Comparison of ENCODE assay signal across 8 cellular contexts in genomic region chr20:2651772-2652723, GRCh38. TPM values are rescaled to one million over a fixed set of nuclear protein-coding genes. Genes with fewer than 3 reads are reported as not detected.
DNase-seq lines count a peak whose midpoint lies in the region; ATAC-seq, FAIRE-seq and TF ChIP-seq lines count a peak whose summit lies in the region.

Gene NOP56, plus strand, starts transcription at chr20:2652632. Its CDS starts 29 bp downstream, at chr20:2652661.

- peak within 1 kb of the TSS; percentile 93 for H3K27ac Mint-ChIP-seq in central memory CD8-positive, alpha-beta T cell (ENCODE audit: low read depth)

- ATAC-seq in GM19025 (IDR thresholded peaks at IDR 0.05; ENCODE audit: low read depth, unreplicated experiment) (peak; percentile 84), HG03280 (IDR thresholded peaks at IDR 0.05; ENCODE audit: unreplicated experiment) (peak; percentile 84)
- peak; percentile 90 for ATAC-seq in activated CD4-positive, CD25-positive, alpha-beta regulatory T cell treated with anti-CD3 and anti-CD28 coated beads, Interleukin-2, amount 50 U/mL, for 24 hours
- peak; percentile 90 for ATAC-seq in central memory CD8-positive, alpha-beta T cell (replicated peaks; ENCODE audit: extremely low read depth, poor library complexity, severe bottlenecking)

- H3K9me1 ChIP-seq in keratinocyte (ENCODE audit: control insufficient read depth, extremely low read depth, insufficient read depth, low read length) = no peaks in the 10 kb centered on the region

- no peaks in the 10 kb centered on the region for H3K27me3 ChIP-seq in keratinocyte (ENCODE audit: control insufficient read depth, extremely low read depth, insufficient read depth, low read length)

- H3K79me2 ChIP-seq in keratinocyte (ENCODE audit: control insufficient read depth, insufficient read depth, low read length) = peaks cover 64% of the 10 kb centered on the region

- peaks cover 27 to 37% of the 10 kb centered on the region in 2 experiments for H3K36me3 ChIP-seq in keratinocyte (ENCODE audit: control insufficient read depth in 2 of 2, extremely low read depth in 1 of 2, insufficient read depth in 2 of 2, low read length in 2 of 2)

- H3K4me1 ChIP-seq in keratinocyte (ENCODE audit: control insufficient read depth, extremely low read depth, insufficient read depth, low read length) = peaks cover 21% of the 10 kb centered on the region

- H2AFZ ChIP-seq in keratinocyte (ENCODE audit: control insufficient read depth, low read length) = peak within 1 kb of the TSS; percentile 63

- H3K9me3 ChIP-seq in keratinocyte (ENCODE audit: control insufficient read depth, low read depth, low read length) = no peaks in the 10 kb centered on the region

- H3K36me3 Mint-ChIP-seq in central memory CD8-positive, alpha-beta T cell (ENCODE audit: insufficient read depth) = peaks cover 39% of the 10 kb centered on the region

- H3K4me2 ChIP-seq in keratinocyte (ENCODE audit: control insufficient read depth, extremely low read depth, insufficient read depth, low read depth, low read length) = peak within 1 kb of the TSS; percentile 93

- peak within 1 kb of the TSS; percentile 86 for H3K4me3 Mint-ChIP-seq in central memory CD8-positive, alpha-beta T cell

- peak within 1 kb of the TSS; percentile 91 for H3K9ac ChIP-seq in keratinocyte (ENCODE audit: control insufficient read depth, extremely low read depth, insufficient read depth, low read length)

- peak within 1 kb of the TSS; percentile 79 for H3K27ac ChIP-seq in keratinocyte (ENCODE audit: control insufficient read depth, insufficient read depth, low read length)

- dilution Hi-C loops in keratinocyte (cut with MboI; ENCODE audit: extremely low pct_ligation_motif_present, low sequenced_read_pairs) = no loop called here

- H3K4me3 ChIP-seq in AG09309 (ENCODE audit: control insufficient read depth, low read depth, low read length) (peak within 1 kb of the TSS; percentile 82), keratinocyte (ENCODE audit: control insufficient read depth in 2 of 3, extremely low read depth in 1 of 3, insufficient read depth in 2 of 3, low read depth in 1 of 3, low read length in 3 of 3) (peak within 1 kb of the TSS; percentile 69 to 94 (median 89))

- no peaks in the 10 kb centered on the region for H3K9me3 Mint-ChIP-seq in central memory CD8-positive, alpha-beta T cell

- H3K27me3 Mint-ChIP-seq in central memory CD8-positive, alpha-beta T cell = no peaks in the 10 kb centered on the region

- FAIRE-seq in keratinocyte (lab: Jason Lieb, UNC) = peak; percentile 13

- TF ChIP-seq CTCF in AG09309 (IDR thresholded peaks at IDR 0.05; ENCODE audit: control insufficient read depth, insufficient read depth, low read depth, low read length, missing control alignments) (no peak), keratinocyte (optimal IDR thresholded peaks at IDR 0.05 in 1 of 3, IDR thresholded peaks at IDR 0.05 in 1 of 3, conservative IDR thresholded peaks at IDR 0.05 in 1 of 3; ENCODE audit: extremely low read depth in 1 of 3, insufficient read depth in 2 of 3, low read length in 3 of 3) (no peak)

- peaks cover 25% of the 10 kb centered on the region for H3K4me1 Mint-ChIP-seq in central memory CD8-positive, alpha-beta T cell

- peaks cover 36% of the 10 kb centered on the region for H4K20me1 ChIP-seq in keratinocyte (ENCODE audit: control insufficient read depth, extremely low read depth, insufficient read depth, low read length)

- peak; percentile 48 for DNase-seq in AG09309 (ENCODE audit: low read depth)
- DNase-seq in NCI-H446 treated with DMSO at 0.1 percent for 48 hours (lab: John Stamatoyannopoulos, UW) = peak; percentile 78
- DNase-seq in central memory CD8-positive, alpha-beta T cell (ENCODE audit: low spot score in 2 of 2) = peak; percentile 92 to 95
- DNase-seq in keratinocyte (ENCODE audit: low read depth, low spot score) = peak; percentile 40
- peak; percentile 89 to 95 (median 95) for DNase-seq in stimulated activated CD4-positive, alpha-beta T cell treated with anti-CD3 and anti-CD28 coated beads, Interleukin-12 subunit alpha, Interleukin-12 subunit beta, amount 100 ng/mL, for 48 hours (ENCODE audit: low read depth in 2 of 3, low spot score in 1 of 3)

RNA-seq across cellular contexts. Expression of gene NOP56, which starts in this region (rescaled TPM):
- polyA plus RNA-seq in keratinocyte = 193 to 300 TPM (median 242 TPM) in 3 replicates
- polyA plus RNA-seq in keratinocyte (2011; ENCODE audit: low read depth) = 201 TPM
- polyA plus RNA-seq in keratinocyte (2011; cell fraction: cytosol; rRNA removed) = 106 and 127 TPM in 2 replicates
- 562 and 667 TPM in 2 replicates for polyA plus RNA-seq in keratinocyte (2011; cell fraction: nucleus; rRNA removed)
- 119 and 228 TPM in 2 replicates for polyA plus RNA-seq in keratinocyte (2012; ENCODE audit: low replicate concordance)
- polyA minus RNA-seq in keratinocyte = 207 to 258 TPM (median 219 TPM) in 3 replicates
- polyA minus RNA-seq in keratinocyte (2011; cell fraction: cytosol; rRNA and poly(A)+ RNA removed) = 138 TPM
- polyA minus RNA-seq in keratinocyte (2011; cell fraction: nucleus; rRNA and poly(A)+ RNA removed) = 288 and 388 TPM in 2 replicates

Comparison
In these comparisons a context has a peak if more than half of its experiments do, and no peak if none do; other contexts are left out.
1. Peak in every context shown above with its lines: DNase-seq, ATAC-seq, H3K4me3 ChIP-seq and H3K27ac ChIP-seq.
2. DNase-seq: peak in every context shown above with its lines; median percentile 95 in stimulated activated CD4-positive, alpha-beta T cell treated with anti-CD3 and anti-CD28 coated beads, Interleukin-12 subunit alpha, Interleukin-12 subunit beta, amount 100 ng/mL, for 48 hours; 94 in central memory CD8-positive, alpha-beta T cell; 78 in NCI-H446 treated with DMSO at 0.1 percent for 48 hours; 48 in AG09309; 40 in keratinocyte.